In genomic region chr9:81902601-81903000, GRCh38 we compare ENCODE assay signal across 31 cellular contexts. TPM values are rescaled to one million over a fixed set of nuclear protein-coding genes. Genes with fewer than 3 reads are reported as not detected.
DNase-seq lines count a peak whose midpoint lies in the region; ATAC-seq, FAIRE-seq and TF ChIP-seq lines count a peak whose summit lies in the region.
"Had no signal": no experiment of that assay in that cellular context is flagged by ENCODE, and none has a peak within 500 bp of the region (broad histone marks: within the 10 kb centered on the region; RNA-seq: fewer than 3 reads in every experiment).

No MANE protein-coding gene starts in this region.

- H3K4me3 ChIP-seq in breast epithelium (no peak overlapping the region), astrocyte (ENCODE audit: insufficient read depth, low read depth, low read length) (no peak overlapping the region), hepatocyte (no peak overlapping the region), MG63 (no peak overlapping the region)
- H3K4me3 ChIP-seq: GM12878, lower lobe of right lung, upper lobe of left lung had no signal

- H3K27ac Mint-ChIP-seq in MCF 10A (ENCODE audit: low read depth, unreplicated experiment) (peak overlapping the region; percentile 69), astrocyte (ENCODE audit: unreplicated experiment) (no peak overlapping the region)
- H3K27ac Mint-ChIP-seq: activated naive CD4-positive, alpha-beta T cell treated with anti-CD3 and anti-CD28 coated beads, Interleukin-2, amount 50 U/mL, for 24 hours; activated T-helper 17 cell treated with anti-CD3 and anti-CD28 coated beads, Interleukin-2, amount 50 U/mL, for 72 hours; CD8-positive, alpha-beta memory T cell; H9 had no signal

- CTCF ChIA-PET in MCF 10A (lab: Yijun Ruan, JAX): interaction anchor here (0.5 kb wide), 1 partner anchor 57 kb away, joined by 3 read pairs; no protein-coding TSS in a partner anchor

- no peak for FAIRE-seq in astrocyte (lab: Jason Lieb, UNC)
- FAIRE-seq: GM12878, HepG2 had no signal

- H3K9me3 ChIP-seq in breast epithelium: no peaks in the 10 kb centered on the region
- no peaks in the 10 kb centered on the region for H3K9me3 ChIP-seq in astrocyte (ENCODE audit: insufficient read depth, low read depth, low read length)
- H3K9me3 ChIP-seq in hepatocyte (ENCODE audit: low read depth): no peaks in the 10 kb centered on the region
- no peaks in the 10 kb centered on the region for H3K9me3 ChIP-seq in MG63
- H3K9me3 ChIP-seq: lower lobe of right lung, upper lobe of left lung had no signal

- H3K4me1 ChIP-seq in breast epithelium: no peaks in the 10 kb centered on the region
- no peaks in the 10 kb centered on the region for H3K4me1 ChIP-seq in astrocyte (ENCODE audit: insufficient read depth, low read length)
- no peaks in the 10 kb centered on the region for H3K4me1 ChIP-seq in hepatocyte (ENCODE audit: insufficient read depth)
- H3K4me1 ChIP-seq: lower lobe of right lung, upper lobe of left lung had no signal

- no TSS peak for BruUV-seq in MCF 10A (replicated peaks; lab: Mats Ljungman, UMichigan)

- H3K27me3 ChIP-seq in breast epithelium: no peaks in the 10 kb centered on the region
- H3K27me3 ChIP-seq in astrocyte (ENCODE audit: insufficient read depth, low read length): no peaks in the 10 kb centered on the region
- H3K27me3 ChIP-seq in hepatocyte: no peaks in the 10 kb centered on the region
- H3K27me3 ChIP-seq in MG63: no peaks in the 10 kb centered on the region
- H3K27me3 ChIP-seq: upper lobe of left lung had no signal

- H3K9ac ChIP-seq in astrocyte (ENCODE audit: low read length): no peak overlapping the region

- H4K20me1 ChIP-seq in astrocyte (ENCODE audit: insufficient read depth, low read length) (no peaks in the 10 kb centered on the region), hepatocyte (ENCODE audit: insufficient read depth, poor library complexity, severe bottlenecking) (no peaks in the 10 kb centered on the region)

- H3K9me3 Mint-ChIP-seq in MCF 10A (ENCODE audit: unreplicated experiment): no peaks in the 10 kb centered on the region
- peaks cover 4% of the 10 kb centered on the region for H3K9me3 Mint-ChIP-seq in astrocyte (ENCODE audit: unreplicated experiment)
- H3K9me3 Mint-ChIP-seq: activated naive CD4-positive, alpha-beta T cell treated with anti-CD3 and anti-CD28 coated beads, Interleukin-2, amount 50 U/mL, for 24 hours; activated T-helper 17 cell treated with anti-CD3 and anti-CD28 coated beads, Interleukin-2, amount 50 U/mL, for 72 hours; H9 had no signal

- H3K36me3 Mint-ChIP-seq in MCF 10A (ENCODE audit: insufficient read depth, unreplicated experiment): no peaks in the 10 kb centered on the region
- no peaks in the 10 kb centered on the region for H3K36me3 Mint-ChIP-seq in astrocyte (ENCODE audit: low read depth, unreplicated experiment)
- H3K36me3 Mint-ChIP-seq: activated naive CD4-positive, alpha-beta T cell treated with anti-CD3 and anti-CD28 coated beads, Interleukin-2, amount 50 U/mL, for 24 hours; CD8-positive, alpha-beta memory T cell had no signal

- intact Hi-C loops in MCF 10A (cut with micrococcal nuclease): no loop called here
- intact Hi-C loops in breast epithelium (cut with DNase I; ENCODE audit: low total_unique reads): no loop called here

- H3K36me3 ChIP-seq in breast epithelium (no peaks in the 10 kb centered on the region), astrocyte (ENCODE audit: insufficient read depth, low read length) (no peaks in the 10 kb centered on the region), hepatocyte (replicated peaks; ENCODE audit: insufficient read depth, low read depth) (no peaks in the 10 kb centered on the region), MG63 (no peaks in the 10 kb centered on the region)
- H3K36me3 ChIP-seq: lower lobe of right lung, upper lobe of left lung had no signal

- WGBS in hepatocyte (ENCODE audit: low lambda C conversion rate, missing lambda C conversion rate): 57% methylated on average over 3 of the region's 3 CpGs

- ATAC-seq in GM21825 (IDR thresholded peaks at IDR 0.05; ENCODE audit: unreplicated experiment): no peak
- ATAC-seq: activated T-helper 17 cell treated with anti-CD3 and anti-CD28 coated beads, Interleukin-2, amount 50 U/mL, for 72 hours; GM12878; HepG2; lower lobe of right lung; sciatic nerve had no signal

- POLR2A ChIA-PET in MCF 10A (lab: Yijun Ruan, JAX): interaction anchor here (0.6 to 1.6 kb wide), 7 partner anchors 9 to 1422 kb away, joined by 3 to 4 read pairs (median 4); no protein-coding TSS in a partner anchor

- peak; percentile 84 for DNase-seq in MCF 10A (ENCODE audit: unreplicated experiment)
- no peak for DNase-seq in breast epithelium (ENCODE audit: low spot score in 2 of 2)
- peak; percentile 56 for DNase-seq in astrocyte (ENCODE audit: low read depth)
- peak; percentile 19 for DNase-seq in hepatocyte (ENCODE audit: low spot score)
- DNase-seq in NCI-H446 treated with DMSO at 0.1 percent for 48 hours (lab: John Stamatoyannopoulos, UW): no peak
- DNase-seq in NCI-H1436 (lab: John Stamatoyannopoulos, UW): no peak
- DNase-seq in MG63: no peak
- DNase-seq: activated CD4-positive, alpha-beta T cell treated with anti-CD3 and anti-CD28 coated beads, Interleukin-2, amount 50 U/mL, for 48 hours; activated CD8-positive, alpha-beta memory T cell treated with anti-CD3 and anti-CD28 coated beads, Interleukin-2, amount 50 U/mL, for 48 hours; CD8-positive, alpha-beta memory T cell; effector CD4-positive, alpha-beta T cell; H9; kidney glomerular epithelial cell; lower lobe of right lung; NCI-H1105; NCI-H2029; NCI-H345; OCI-M1; SIG-M5; T-helper 1 cell; upper lobe of left lung had no signal

- H3K79me2 ChIP-seq in astrocyte (ENCODE audit: insufficient read depth, low read length) (no peaks in the 10 kb centered on the region), hepatocyte (no peaks in the 10 kb centered on the region)

- H3K4me1 Mint-ChIP-seq in MCF 10A (ENCODE audit: insufficient read depth, unreplicated experiment) (peaks cover 41% of the 10 kb centered on the region), astrocyte (ENCODE audit: low read depth, unreplicated experiment) (peaks cover 6% of the 10 kb centered on the region)
- H3K4me1 Mint-ChIP-seq: activated naive CD4-positive, alpha-beta T cell treated with anti-CD3 and anti-CD28 coated beads, Interleukin-2, amount 50 U/mL, for 24 hours; activated T-helper 17 cell treated with anti-CD3 and anti-CD28 coated beads, Interleukin-2, amount 50 U/mL, for 72 hours; CD8-positive, alpha-beta memory T cell; neural crest cell had no signal

- no peak for TF ChIP-seq CTCF in MCF 10A (IDR thresholded peaks at IDR 0.05; ENCODE audit: unreplicated experiment)
- no peak for TF ChIP-seq CTCF in breast epithelium (IDR thresholded peaks at IDR 0.05)
- no peak for TF ChIP-seq CTCF in astrocyte (IDR thresholded peaks at IDR 0.05; ENCODE audit: insufficient read depth, low read depth, low read length)
- TF ChIP-seq CTCF in hepatocyte (IDR thresholded peaks at IDR 0.05; ENCODE audit: poor library complexity): no peak

- no peaks in the 10 kb centered on the region for H3K9me2 ChIP-seq in hepatocyte (replicated peaks; ENCODE audit: insufficient read depth)

- TF ChIP-seq POLR2A in breast epithelium (IDR thresholded peaks at IDR 0.05): no peak

- no peak overlapping the region for H3K4me3 Mint-ChIP-seq in MCF 10A (ENCODE audit: unreplicated experiment)
- no peak overlapping the region for H3K4me3 Mint-ChIP-seq in astrocyte (ENCODE audit: unreplicated experiment)
- H3K4me3 Mint-ChIP-seq: activated naive CD4-positive, alpha-beta T cell treated with anti-CD3 and anti-CD28 coated beads, Interleukin-2, amount 50 U/mL, for 24 hours; activated T-helper 17 cell treated with anti-CD3 and anti-CD28 coated beads, Interleukin-2, amount 50 U/mL, for 72 hours; CD8-positive, alpha-beta memory T cell; H9; neural crest cell had no signal

- H3K27ac ChIP-seq in breast epithelium (no peak overlapping the region), astrocyte (ENCODE audit: low read depth, low read length) (no peak overlapping the region), hepatocyte (peak overlapping the region; percentile 35)
- H3K27ac ChIP-seq: 22Rv1, lower lobe of right lung, upper lobe of left lung had no signal

- H2AFZ ChIP-seq in astrocyte (ENCODE audit: low read depth, low read length) (peak overlapping the region; percentile 10), hepatocyte (no peak overlapping the region)

- H3K27me3 Mint-ChIP-seq in MCF 10A (ENCODE audit: insufficient read depth, unreplicated experiment) (no peaks in the 10 kb centered on the region), astrocyte (ENCODE audit: low read depth, unreplicated experiment) (peaks cover 5% of the 10 kb centered on the region)
- H3K27me3 Mint-ChIP-seq: activated naive CD4-positive, alpha-beta T cell treated with anti-CD3 and anti-CD28 coated beads, Interleukin-2, amount 50 U/mL, for 24 hours; activated T-helper 17 cell treated with anti-CD3 and anti-CD28 coated beads, Interleukin-2, amount 50 U/mL, for 72 hours had no signal

- H3K4me2 ChIP-seq in astrocyte (ENCODE audit: low read length): no peak overlapping the region
- no peak overlapping the region for H3K4me2 ChIP-seq in hepatocyte

RNA-seq across cellular contexts. Expression of gene SPATA31D4, which starts 25.6 kb away (rescaled TPM):
- not detected in 2 replicates for total RNA-seq in MCF 10A (2022)
- total RNA-seq in breast epithelium: not detected
- total RNA-seq in astrocyte: not detected in 2 replicates
- total RNA-seq in hepatocyte: not detected in 2 replicates
- polyA plus RNA-seq in hepatocyte: not detected in 2 replicates
- not detected in 2 replicates for total RNA-seq in MG63 (2014; rRNA removed; shearing (Covaris generic); ENCODE audit: low replicate concordance)
- total RNA-seq: activated T-helper 17 cell treated with anti-CD3 and anti-CD28 coated beads, Interleukin-2, amount 50 U/mL, for 72 hours; CD8-positive, alpha-beta memory T cell; GM12878; H9; HepG2; lower lobe of right lung; neural crest cell; posterior vena cava; sciatic nerve; upper lobe of left lung had no signal
- polyA plus RNA-seq: CD8-positive, alpha-beta memory T cell; esophagus; GM12878; HepG2 had no signal

RNA-seq across cellular contexts. Expression of gene SPATA31D3, which starts 40.7 kb away (rescaled TPM):
- not detected in 2 replicates for total RNA-seq in MCF 10A (2022)
- not detected for total RNA-seq in breast epithelium
- total RNA-seq in astrocyte: not detected in 2 replicates
- total RNA-seq in hepatocyte: not detected in 2 replicates
- polyA plus RNA-seq in hepatocyte: not detected in 2 replicates
- total RNA-seq in MG63 (2014; rRNA removed; shearing (Covaris generic); ENCODE audit: low replicate concordance): not detected in 2 replicates
- total RNA-seq: activated T-helper 17 cell treated with anti-CD3 and anti-CD28 coated beads, Interleukin-2, amount 50 U/mL, for 72 hours; CD8-positive, alpha-beta memory T cell; GM12878; H9; HepG2; lower lobe of right lung; neural crest cell; posterior vena cava; sciatic nerve; upper lobe of left lung had no signal
- polyA plus RNA-seq: CD8-positive, alpha-beta memory T cell; esophagus; GM12878; HepG2 had no signal

Comparison
In these comparisons a context has a peak if more than half of its experiments do, and no peak if none do; other contexts are left out.
1. DNase-seq: peak in MCF 10A (single experiment), astrocyte (single experiment) and hepatocyte (single experiment); none in breast epithelium (0 of 2), NCI-H446 treated with DMSO at 0.1 percent for 48 hours (single experiment), NCI-H1436 (single experiment) and MG63 (single experiment).